Comparison of ENCODE assay signal across 1 cellular context in the genomic region with DNA sequence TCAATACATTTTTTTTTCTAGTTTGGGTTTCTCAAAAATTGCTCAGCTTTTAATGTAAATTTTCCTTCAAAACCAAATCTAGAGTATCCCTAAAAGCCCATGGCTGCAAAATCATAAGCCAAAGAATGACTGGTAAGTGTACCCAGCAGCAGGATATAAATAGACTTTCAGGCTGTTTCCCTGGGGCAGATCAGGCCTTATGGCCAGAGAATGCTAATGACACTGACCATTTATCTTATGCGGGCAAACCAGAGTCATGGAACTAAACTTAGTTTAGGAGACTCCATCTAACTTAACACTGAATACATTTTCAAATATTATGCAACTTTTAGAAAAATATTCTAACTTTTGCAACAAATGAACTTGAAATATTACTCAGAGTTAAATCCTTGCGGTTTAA.
TF ChIP-seq lines count a peak whose summit lies in the region.

No MANE protein-coding gene starts in this region.

TF ChIP-seq in SK-N-SH, 30 proteins besides CTCF, POLR2A, EP300 and RAD21 (continued from another document):
- TF ChIP-seq, protein P1, sequence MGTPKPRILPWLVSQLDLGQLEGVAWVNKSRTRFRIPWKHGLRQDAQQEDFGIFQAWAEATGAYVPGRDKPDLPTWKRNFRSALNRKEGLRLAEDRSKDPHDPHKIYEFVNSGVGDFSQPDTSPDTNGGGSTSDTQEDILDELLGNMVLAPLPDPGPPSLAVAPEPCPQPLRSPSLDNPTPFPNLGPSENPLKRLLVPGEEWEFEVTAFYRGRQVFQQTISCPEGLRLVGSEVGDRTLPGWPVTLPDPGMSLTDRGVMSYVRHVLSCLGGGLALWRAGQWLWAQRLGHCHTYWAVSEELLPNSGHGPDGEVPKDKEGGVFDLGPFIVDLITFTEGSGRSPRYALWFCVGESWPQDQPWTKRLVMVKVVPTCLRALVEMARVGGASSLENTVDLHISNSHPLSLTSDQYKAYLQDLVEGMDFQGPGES (IDR thresholded peaks at IDR 0.05; ENCODE audit: low read depth, low read length): no peak
- TF ChIP-seq POLR2AphosphoS5 (IDR thresholded peaks at IDR 0.05; ENCODE audit: low read depth, low read length): no peak
